8 cellular contexts compared by ENCODE assay signal in the genomic region with DNA sequence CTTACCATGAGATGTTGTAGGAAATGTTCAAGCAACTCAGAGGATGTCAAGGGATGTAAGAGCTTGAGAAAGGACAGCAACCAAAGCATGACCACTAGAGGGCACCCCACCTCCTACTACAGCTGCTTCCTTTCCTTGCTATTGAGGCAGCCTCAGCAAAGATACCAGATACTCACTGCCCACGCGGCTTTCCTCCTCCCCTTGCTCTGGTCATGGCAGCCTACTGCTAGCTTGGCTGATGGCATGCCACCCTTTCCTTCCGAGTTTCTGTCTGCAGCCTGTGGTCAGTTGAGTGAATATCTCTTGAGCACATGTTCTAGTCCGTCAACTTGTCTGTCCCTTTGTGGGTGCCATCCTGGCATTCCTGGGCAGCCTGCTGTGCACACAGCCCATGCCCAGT. TPM values are rescaled to one million over a fixed set of nuclear protein-coding genes. Genes with fewer than 3 reads are reported as not detected.
DNase-seq lines count a peak whose midpoint lies in the region; ATAC-seq and TF ChIP-seq lines count a peak whose summit lies in the region.

No MANE protein-coding gene starts in this region.

- DNase-seq in D341Med (ENCODE audit: low spot score) = peak; percentile 79
- DNase-seq in NCI-H524 treated with DMSO at 0.1 percent for 48 hours (lab: John Stamatoyannopoulos, UW) = peak; percentile 56
- DNase-seq in activated CD4-positive, alpha-beta T cell treated with anti-CD3 and anti-CD28 coated beads for 48 hours = peak; percentile 91
- peak; percentile 98 for DNase-seq in choroid plexus epithelial cell (ENCODE audit: low read depth)
- DNase-seq in left lobe of liver (ENCODE audit: low spot score) = peak; percentile 77
- peak; percentile 90 for DNase-seq in stimulated activated CD4-positive, alpha-beta T cell treated with anti-CD3 and anti-CD28 coated beads, Interleukin-4, amount 100 ng/mL, for 24 hours

- peak; percentile 97 for TF ChIP-seq CTCF in choroid plexus epithelial cell (conservative IDR thresholded peaks at IDR 0.05; ENCODE audit: low read depth, low read length)

- ATAC-seq in HG03108 (IDR thresholded peaks at IDR 0.05; ENCODE audit: unreplicated experiment) (peak; percentile 59), left lobe of liver (peak; percentile 97), HG03378 (IDR thresholded peaks at IDR 0.05; ENCODE audit: unreplicated experiment) (no peak)

- H3K4me3 ChIP-seq in choroid plexus epithelial cell (ENCODE audit: low read depth, low read length) = no peak overlapping the region

RNA-seq across cellular contexts. Expression of gene CXCR6, which starts 4.4 kb away (rescaled TPM):
- not detected for total RNA-seq in left lobe of liver

RNA-seq across cellular contexts. Expression of gene CCR9, which starts 52.5 kb away (rescaled TPM):
- total RNA-seq in left lobe of liver = 0.15 TPM

RNA-seq across cellular contexts. Expression of gene FYCO1, which starts 56.8 kb away (rescaled TPM):
- 16.2 TPM for total RNA-seq in left lobe of liver
